In the genomic region with DNA sequence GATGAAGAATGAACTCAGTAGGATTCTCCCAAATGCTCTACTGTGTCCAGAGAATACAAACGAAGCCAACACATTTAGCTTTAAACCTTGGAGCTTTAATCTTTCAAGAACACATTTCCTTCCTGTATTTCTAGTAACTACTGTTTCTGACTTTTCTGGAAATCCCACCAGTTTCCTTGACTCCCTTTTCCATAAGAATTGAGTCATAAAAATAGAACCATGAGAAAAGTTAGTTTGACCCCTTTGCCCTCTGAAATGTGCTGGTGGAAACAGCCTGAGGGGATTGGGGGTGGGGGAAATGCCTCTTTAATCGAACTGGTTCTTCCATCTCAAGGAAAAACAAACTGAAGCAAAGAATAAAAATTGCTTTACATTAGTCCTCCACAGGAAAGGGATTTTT, we compare ENCODE assay signal across 1 cellular context.
TF ChIP-seq lines count a peak whose summit lies in the region.

No MANE protein-coding gene starts in this region.

TF ChIP-seq in GM23338, 12 proteins besides CTCF, POLR2A, EP300 and RAD21 (continued from another document):
- TF ChIP-seq, protein P1, sequence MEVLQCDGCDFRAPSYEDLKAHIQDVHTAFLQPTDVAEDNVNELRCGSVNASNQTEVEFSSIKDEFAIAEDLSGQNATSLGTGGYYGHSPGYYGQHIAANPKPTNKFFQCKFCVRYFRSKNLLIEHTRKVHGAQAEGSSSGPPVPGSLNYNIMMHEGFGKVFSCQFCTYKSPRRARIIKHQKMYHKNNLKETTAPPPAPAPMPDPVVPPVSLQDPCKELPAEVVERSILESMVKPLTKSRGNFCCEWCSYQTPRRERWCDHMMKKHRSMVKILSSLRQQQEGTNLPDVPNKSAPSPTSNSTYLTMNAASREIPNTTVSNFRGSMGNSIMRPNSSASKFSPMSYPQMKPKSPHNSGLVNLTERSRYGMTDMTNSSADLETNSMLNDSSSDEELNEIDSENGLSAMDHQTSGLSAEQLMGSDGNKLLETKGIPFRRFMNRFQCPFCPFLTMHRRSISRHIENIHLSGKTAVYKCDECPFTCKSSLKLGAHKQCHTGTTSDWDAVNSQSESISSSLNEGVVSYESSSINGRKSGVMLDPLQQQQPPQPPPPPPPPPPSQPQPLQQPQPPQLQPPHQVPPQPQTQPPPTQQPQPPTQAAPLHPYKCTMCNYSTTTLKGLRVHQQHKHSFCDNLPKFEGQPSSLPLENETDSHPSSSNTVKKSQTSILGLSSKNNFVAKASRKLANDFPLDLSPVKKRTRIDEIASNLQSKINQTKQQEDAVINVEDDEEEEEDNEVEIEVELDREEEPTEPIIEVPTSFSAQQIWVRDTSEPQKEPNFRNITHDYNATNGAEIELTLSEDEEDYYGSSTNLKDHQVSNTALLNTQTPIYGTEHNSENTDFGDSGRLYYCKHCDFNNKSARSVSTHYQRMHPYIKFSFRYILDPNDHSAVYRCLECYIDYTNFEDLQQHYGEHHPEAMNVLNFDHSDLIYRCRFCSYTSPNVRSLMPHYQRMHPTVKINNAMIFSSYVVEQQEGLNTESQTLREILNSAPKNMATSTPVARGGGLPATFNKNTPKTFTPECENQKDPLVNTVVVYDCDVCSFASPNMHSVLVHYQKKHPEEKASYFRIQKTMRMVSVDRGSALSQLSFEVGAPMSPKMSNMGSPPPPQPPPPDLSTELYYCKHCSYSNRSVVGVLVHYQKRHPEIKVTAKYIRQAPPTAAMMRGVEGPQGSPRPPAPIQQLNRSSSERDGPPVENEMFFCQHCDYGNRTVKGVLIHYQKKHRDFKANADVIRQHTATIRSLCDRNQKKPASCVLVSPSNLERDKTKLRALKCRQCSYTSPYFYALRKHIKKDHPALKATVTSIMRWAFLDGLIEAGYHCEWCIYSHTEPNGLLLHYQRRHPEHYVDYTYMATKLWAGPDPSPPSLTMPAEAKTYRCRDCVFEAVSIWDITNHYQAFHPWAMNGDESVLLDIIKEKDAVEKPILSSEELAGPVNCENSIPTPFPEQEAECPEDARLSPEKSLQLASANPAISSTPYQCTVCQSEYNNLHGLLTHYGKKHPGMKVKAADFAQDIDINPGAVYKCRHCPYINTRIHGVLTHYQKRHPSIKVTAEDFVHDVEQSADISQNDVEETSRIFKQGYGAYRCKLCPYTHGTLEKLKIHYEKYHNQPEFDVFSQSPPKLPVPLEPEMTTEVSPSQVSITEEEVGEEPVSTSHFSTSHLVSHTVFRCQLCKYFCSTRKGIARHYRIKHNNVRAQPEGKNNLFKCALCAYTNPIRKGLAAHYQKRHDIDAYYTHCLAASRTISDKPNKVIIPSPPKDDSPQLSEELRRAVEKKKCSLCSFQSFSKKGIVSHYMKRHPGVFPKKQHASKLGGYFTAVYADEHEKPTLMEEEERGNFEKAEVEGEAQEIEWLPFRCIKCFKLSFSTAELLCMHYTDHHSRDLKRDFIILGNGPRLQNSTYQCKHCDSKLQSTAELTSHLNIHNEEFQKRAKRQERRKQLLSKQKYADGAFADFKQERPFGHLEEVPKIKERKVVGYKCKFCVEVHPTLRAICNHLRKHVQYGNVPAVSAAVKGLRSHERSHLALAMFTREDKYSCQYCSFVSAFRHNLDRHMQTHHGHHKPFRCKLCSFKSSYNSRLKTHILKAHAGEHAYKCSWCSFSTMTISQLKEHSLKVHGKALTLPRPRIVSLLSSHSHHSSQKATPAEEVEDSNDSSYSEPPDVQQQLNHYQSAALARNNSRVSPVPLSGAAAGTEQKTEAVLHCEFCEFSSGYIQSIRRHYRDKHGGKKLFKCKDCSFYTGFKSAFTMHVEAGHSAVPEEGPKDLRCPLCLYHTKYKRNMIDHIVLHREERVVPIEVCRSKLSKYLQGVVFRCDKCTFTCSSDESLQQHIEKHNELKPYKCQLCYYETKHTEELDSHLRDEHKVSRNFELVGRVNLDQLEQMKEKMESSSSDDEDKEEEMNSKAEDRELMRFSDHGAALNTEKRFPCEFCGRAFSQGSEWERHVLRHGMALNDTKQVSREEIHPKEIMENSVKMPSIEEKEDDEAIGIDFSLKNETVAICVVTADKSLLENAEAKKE (CRISPR knock-in tag; IDR thresholded peaks at IDR 0.05) = no peak
- TF ChIP-seq, protein P2, sequence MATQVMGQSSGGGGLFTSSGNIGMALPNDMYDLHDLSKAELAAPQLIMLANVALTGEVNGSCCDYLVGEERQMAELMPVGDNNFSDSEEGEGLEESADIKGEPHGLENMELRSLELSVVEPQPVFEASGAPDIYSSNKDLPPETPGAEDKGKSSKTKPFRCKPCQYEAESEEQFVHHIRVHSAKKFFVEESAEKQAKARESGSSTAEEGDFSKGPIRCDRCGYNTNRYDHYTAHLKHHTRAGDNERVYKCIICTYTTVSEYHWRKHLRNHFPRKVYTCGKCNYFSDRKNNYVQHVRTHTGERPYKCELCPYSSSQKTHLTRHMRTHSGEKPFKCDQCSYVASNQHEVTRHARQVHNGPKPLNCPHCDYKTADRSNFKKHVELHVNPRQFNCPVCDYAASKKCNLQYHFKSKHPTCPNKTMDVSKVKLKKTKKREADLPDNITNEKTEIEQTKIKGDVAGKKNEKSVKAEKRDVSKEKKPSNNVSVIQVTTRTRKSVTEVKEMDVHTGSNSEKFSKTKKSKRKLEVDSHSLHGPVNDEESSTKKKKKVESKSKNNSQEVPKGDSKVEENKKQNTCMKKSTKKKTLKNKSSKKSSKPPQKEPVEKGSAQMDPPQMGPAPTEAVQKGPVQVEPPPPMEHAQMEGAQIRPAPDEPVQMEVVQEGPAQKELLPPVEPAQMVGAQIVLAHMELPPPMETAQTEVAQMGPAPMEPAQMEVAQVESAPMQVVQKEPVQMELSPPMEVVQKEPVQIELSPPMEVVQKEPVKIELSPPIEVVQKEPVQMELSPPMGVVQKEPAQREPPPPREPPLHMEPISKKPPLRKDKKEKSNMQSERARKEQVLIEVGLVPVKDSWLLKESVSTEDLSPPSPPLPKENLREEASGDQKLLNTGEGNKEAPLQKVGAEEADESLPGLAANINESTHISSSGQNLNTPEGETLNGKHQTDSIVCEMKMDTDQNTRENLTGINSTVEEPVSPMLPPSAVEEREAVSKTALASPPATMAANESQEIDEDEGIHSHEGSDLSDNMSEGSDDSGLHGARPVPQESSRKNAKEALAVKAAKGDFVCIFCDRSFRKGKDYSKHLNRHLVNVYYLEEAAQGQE (IDR thresholded peaks at IDR 0.05; ENCODE audit: unreplicated experiment) = no peak
TF ChIP-seq in GM23338: peak in this region for 0.
